ENCODE assay signal across 10 cellular contexts in genomic region chr11:119016216-119017009, GRCh38. TPM values are rescaled to one million over a fixed set of nuclear protein-coding genes. Genes with fewer than 3 reads are reported as not detected.
DNase-seq lines count a peak whose midpoint lies in the region; ATAC-seq, FAIRE-seq and TF ChIP-seq lines count a peak whose summit lies in the region.
"Had no signal": no experiment of that assay in that cellular context is flagged by ENCODE, and none has a peak within 500 bp of the region (broad histone marks: within the 10 kb centered on the region; RNA-seq: fewer than 3 reads in every experiment).

No MANE protein-coding gene starts in this region.

- no peaks in the 10 kb centered on the region for H3K27me3 ChIP-seq in CD4-positive, alpha-beta memory T cell (ENCODE audit: insufficient read depth, low read length)

- POLR2A ChIA-PET in CD4-positive, alpha-beta memory T cell (lab: Charles Lee; ENCODE audit: partially characterized antibody), result interaction anchor here (1.4 to 9.4 kb wide), 8 partner anchors 9 to 227 kb away, joined by 3 to 170 read pairs (median 5); partner anchors contain the start of genes CENATAC, HYOU1, SLC37A4 and VPS11

- H3K9me3 ChIP-seq in CD4-positive, alpha-beta memory T cell (ENCODE audit: control insufficient read depth in 1 of 2, low read length in 2 of 2), result no peaks in the 10 kb centered on the region

- H3K36me3 ChIP-seq in CD4-positive, alpha-beta memory T cell (ENCODE audit: insufficient read depth, low read length), result peaks cover 49% of the 10 kb centered on the region

- H3K4me1 ChIP-seq in CD4-positive, alpha-beta memory T cell (ENCODE audit: insufficient read depth, low read length), result peaks cover 42% of the 10 kb centered on the region

- peak overlapping the region in 1 of 2 donors; percentile 71 for H3K4me3 ChIP-seq in CD4-positive, alpha-beta memory T cell (ENCODE audit: low read length in 2 of 2)
- peak overlapping the region; percentile 98 for H3K4me3 ChIP-seq in LNCaP clone FGC (ENCODE audit: low read depth, low read length)

- DNase-seq in CD4-positive, alpha-beta memory T cell, result no peak
- DNase-seq in LNCaP clone FGC (ENCODE audit: low read depth), result no peak
- DNase-seq in central memory CD8-positive, alpha-beta T cell (ENCODE audit: low spot score in 2 of 2), result no peak
- DNase-seq in D721Med (ENCODE audit: insufficient read length, low spot score), result no peak
- DNase-seq in NCI-H510A treated with DMSO at 0.1 percent for 48 hours (lab: John Stamatoyannopoulos, UW), result no peak
- DNase-seq: activated CD4-positive, alpha-beta T cell treated with anti-CD3 and anti-CD28 coated beads, Interleukin-2, amount 50 U/mL, for 4 hours; NCI-H2081 had no signal

- TF ChIP-seq CTCF in LNCaP clone FGC (IDR thresholded peaks at IDR 0.05; ENCODE audit: control insufficient read depth, extremely low read depth, insufficient read depth) (no peak), nephron (IDR thresholded peaks at IDR 0.05; ENCODE audit: unreplicated experiment in 3 of 3) (no peak), D721Med (IDR thresholded peaks at IDR 0.05; ENCODE audit: insufficient read depth, missing control alignments) (no peak)

- H3K27me3 Mint-ChIP-seq in CD4-positive, alpha-beta memory T cell, result no peaks in the 10 kb centered on the region
- no peaks in the 10 kb centered on the region for H3K27me3 Mint-ChIP-seq in central memory CD8-positive, alpha-beta T cell
- no peaks in the 10 kb centered on the region for H3K27me3 Mint-ChIP-seq in nephron (ENCODE audit: low read depth)

- H3K9me3 Mint-ChIP-seq in CD4-positive, alpha-beta memory T cell, result no peaks in the 10 kb centered on the region
- no peaks in the 10 kb centered on the region for H3K9me3 Mint-ChIP-seq in central memory CD8-positive, alpha-beta T cell
- no peaks in the 10 kb centered on the region for H3K9me3 Mint-ChIP-seq in nephron

- peaks cover 20 to 71% (median 44%) of the 10 kb centered on the region in 4 donors for H3K4me1 Mint-ChIP-seq in CD4-positive, alpha-beta memory T cell
- peaks cover 41% of the 10 kb centered on the region for H3K4me1 Mint-ChIP-seq in central memory CD8-positive, alpha-beta T cell
- peaks cover 19% of the 10 kb centered on the region for H3K4me1 Mint-ChIP-seq in nephron

- H3K4me3 Mint-ChIP-seq in CD4-positive, alpha-beta memory T cell, result peak overlapping the region in 7 of 8 donors; percentile 36 to 99 (median 51)
- H3K4me3 Mint-ChIP-seq in central memory CD8-positive, alpha-beta T cell, result peak overlapping the region; percentile 32
- peak overlapping the region; percentile 99 to 100 (median 99) for H3K4me3 Mint-ChIP-seq in nephron

- no peak for FAIRE-seq in D721Med (lab: Jason Lieb, UNC)

- intact Hi-C loops in CD4-positive, alpha-beta memory T cell (cut with micrococcal nuclease), result loop anchor here (5.0 kb wide), 1 partner anchor 579 kb away; the partner anchor contains the start of gene KMT2A

- CTCF ChIA-PET in CD4-positive, alpha-beta memory T cell (lab: Charles Lee; ENCODE audit: partially characterized antibody), result interaction anchor here (1.2 to 2.7 kb wide), 2 partner anchors 13 to 15 kb away, joined by 5 to 7 read pairs; partner anchors contain the start of gene SLC37A4

- H3K27ac Mint-ChIP-seq in CD4-positive, alpha-beta memory T cell, result peak overlapping the region; percentile 30 to 100 (median 100)
- peak overlapping the region; percentile 99 for H3K27ac Mint-ChIP-seq in central memory CD8-positive, alpha-beta T cell (ENCODE audit: low read depth)
- no peak overlapping the region for H3K27ac Mint-ChIP-seq in nephron

- no peak for ATAC-seq in central memory CD8-positive, alpha-beta T cell (replicated peaks; ENCODE audit: extremely low read depth, poor library complexity, severe bottlenecking)
- no peak for ATAC-seq in HG03196 (IDR thresholded peaks at IDR 0.05; ENCODE audit: unreplicated experiment)
- ATAC-seq in GM19467 (IDR thresholded peaks at IDR 0.05; ENCODE audit: unreplicated experiment), result no peak

- H3K27ac ChIP-seq in CD4-positive, alpha-beta memory T cell (ENCODE audit: low read depth, low read length), result peak overlapping the region; percentile 87

- peaks cover 41 to 79% of the 10 kb centered on the region in 2 donors for H3K36me3 Mint-ChIP-seq in CD4-positive, alpha-beta memory T cell
- H3K36me3 Mint-ChIP-seq in central memory CD8-positive, alpha-beta T cell (ENCODE audit: insufficient read depth), result peaks cover 63% of the 10 kb centered on the region
- H3K36me3 Mint-ChIP-seq in nephron (ENCODE audit: low read depth), result peaks cover 63% of the 10 kb centered on the region

RNA-seq across cellular contexts. Expression of gene RPS25, which starts 1.7 kb away (rescaled TPM):
- 1,000 to 10,000 TPM; 2,545 to 2,705 TPM for total RNA-seq in CD4-positive, alpha-beta memory T cell
- polyA plus RNA-seq in CD4-positive, alpha-beta memory T cell, result 1,000 to 10,000 TPM; 4,676 to 5,786 TPM

RNA-seq across cellular contexts. Expression of gene TRAPPC4, which starts 2.2 kb away (rescaled TPM):
- 10 to 100 TPM; 89.2 to 97.3 TPM for total RNA-seq in CD4-positive, alpha-beta memory T cell
- 100 to 1,000 TPM in 1 of 2 donors, 10 to 100 TPM in 1; 92.1 to 116 TPM for polyA plus RNA-seq in CD4-positive, alpha-beta memory T cell

RNA-seq across cellular contexts. Expression of gene SLC37A4, which starts 14.3 kb away (rescaled TPM):
- 10 to 100 TPM; 14.6 to 14.8 TPM for total RNA-seq in CD4-positive, alpha-beta memory T cell
- polyA plus RNA-seq in CD4-positive, alpha-beta memory T cell, result 10 to 100 TPM; 10.6 to 13.0 TPM

RNA-seq across cellular contexts. Expression of gene CENATAC, which starts 18.5 kb away (rescaled TPM):
- total RNA-seq in CD4-positive, alpha-beta memory T cell, result 100 to 1,000 TPM; 109 to 114 TPM
- 10 to 100 TPM; 13.3 to 16.9 TPM for polyA plus RNA-seq in CD4-positive, alpha-beta memory T cell

RNA-seq across cellular contexts. Expression of gene HYOU1, which starts 40.6 kb away (rescaled TPM):
- total RNA-seq in CD4-positive, alpha-beta memory T cell, result 100 to 1,000 TPM; 136 to 146 TPM
- 10 to 100 TPM; 24.1 to 27.9 TPM for polyA plus RNA-seq in CD4-positive, alpha-beta memory T cell

Comparison
In these comparisons a context has a peak if more than half of its experiments do, and no peak if none do; other contexts are left out.
1. H3K27ac Mint-ChIP-seq: peak in CD4-positive, alpha-beta memory T cell (7 of 7) and central memory CD8-positive, alpha-beta T cell (single experiment); none in nephron (0 of 3).
2. H3K4me3 Mint-ChIP-seq: peak in every context shown above with its lines; median percentile 99 in nephron; 51 in CD4-positive, alpha-beta memory T cell; 32 in central memory CD8-positive, alpha-beta T cell.